In genomic region chr3:12994357-12994606, GRCh38 we compare ENCODE assay signal across 8 cellular contexts.
DNase-seq lines count a peak whose midpoint lies in the region; ATAC-seq and TF ChIP-seq lines count a peak whose summit lies in the region.

No MANE protein-coding gene starts in this region.

- peak overlapping the region in 2 of 3 donors; percentile 56 to 72 for H3K27ac ChIP-seq in right lobe of liver
- H3K27ac ChIP-seq in thymus (ENCODE audit: low read depth) = no peak overlapping the region

- no peak for TF ChIP-seq POLR2A in right lobe of liver (IDR thresholded peaks at IDR 0.05)
- no peak for TF ChIP-seq POLR2A in GM18505 (IDR thresholded peaks at IDR 0.05; ENCODE audit: borderline replicate concordance, extremely low read depth, insufficient read depth, insufficient read length)

- H3K4me3 ChIP-seq in right lobe of liver (peak overlapping the region; percentile 63 to 75 (median 75)), thymus (ENCODE audit: low read length) (peak overlapping the region; percentile 44)

- 0% methylated on average over 4 of the region's 25 CpGs for WGBS in right lobe of liver (ENCODE audit: insufficient coverage, low coverage, low lambda C conversion rate, missing lambda C conversion rate)
- under 1% methylated on average over 25 of the region's 25 CpGs for WGBS in thymus

- ATAC-seq in right lobe of liver (peak; percentile 50 to 63 (median 54)), HG03520 (IDR thresholded peaks at IDR 0.05; ENCODE audit: unreplicated experiment) (no peak), GM18505 (IDR thresholded peaks at IDR 0.05; ENCODE audit: unreplicated experiment) (no peak)

- H3K4me1 ChIP-seq in right lobe of liver = no peaks in the 10 kb centered on the region
- peaks cover 14% of the 10 kb centered on the region for H3K4me1 ChIP-seq in thymus (ENCODE audit: control insufficient read depth, insufficient read depth, low read length)

- peak; percentile 78 for DNase-seq in GM13977 (ENCODE audit: low spot score)
- DNase-seq in HuH-7 (ENCODE audit: low spot score) = peak; percentile 86
- DNase-seq in T47D (ENCODE audit: low read depth in 1 of 2, low spot score in 1 of 2) = peak; percentile 51 to 82
- DNase-seq in right lobe of liver = peak in 2 of 3 donors; percentile 54 to 76
- no peak for DNase-seq in dedifferentiated amniotic fluid mesenchymal stem cell (ENCODE audit: extremely low spot score)

- intact Hi-C loops in right lobe of liver (cut with DNase I) = no loop called here

- in situ Hi-C loops in GM13977 (cut with MboI; ENCODE audit: low pct_unique_long_range_greater_than_20kb, low sequenced_read_pairs, unreplicated experiment) (no loop called here), T47D (cut with HindIII; ENCODE audit: low pct_unique_long_range_greater_than_20kb, low sequenced_read_pairs) (no loop called here)

- H3K36me3 ChIP-seq in right lobe of liver (no peaks in the 10 kb centered on the region), thymus (ENCODE audit: control insufficient read depth, insufficient read depth) (no peaks in the 10 kb centered on the region)

- H3K27me3 ChIP-seq in right lobe of liver = no peaks in the 10 kb centered on the region
- peaks cover 19% of the 10 kb centered on the region for H3K27me3 ChIP-seq in thymus (ENCODE audit: control insufficient read depth, insufficient read depth)

- H3K9me3 ChIP-seq in right lobe of liver (no peaks in the 10 kb centered on the region), thymus (ENCODE audit: control insufficient read depth) (peaks cover 1% of the 10 kb centered on the region)

- TF ChIP-seq CTCF in GM13977 (IDR thresholded peaks at IDR 0.05; ENCODE audit: extremely low read depth, insufficient read depth, missing control alignments) (no peak), right lobe of liver (IDR thresholded peaks at IDR 0.05) (no peak)

Comparison
In these comparisons a context has a peak if more than half of its experiments do, and no peak if none do; other contexts are left out.
1. ATAC-seq: peak in right lobe of liver (4 of 4); none in HG03520 (single experiment) and GM18505 (single experiment).